In the genomic region with DNA sequence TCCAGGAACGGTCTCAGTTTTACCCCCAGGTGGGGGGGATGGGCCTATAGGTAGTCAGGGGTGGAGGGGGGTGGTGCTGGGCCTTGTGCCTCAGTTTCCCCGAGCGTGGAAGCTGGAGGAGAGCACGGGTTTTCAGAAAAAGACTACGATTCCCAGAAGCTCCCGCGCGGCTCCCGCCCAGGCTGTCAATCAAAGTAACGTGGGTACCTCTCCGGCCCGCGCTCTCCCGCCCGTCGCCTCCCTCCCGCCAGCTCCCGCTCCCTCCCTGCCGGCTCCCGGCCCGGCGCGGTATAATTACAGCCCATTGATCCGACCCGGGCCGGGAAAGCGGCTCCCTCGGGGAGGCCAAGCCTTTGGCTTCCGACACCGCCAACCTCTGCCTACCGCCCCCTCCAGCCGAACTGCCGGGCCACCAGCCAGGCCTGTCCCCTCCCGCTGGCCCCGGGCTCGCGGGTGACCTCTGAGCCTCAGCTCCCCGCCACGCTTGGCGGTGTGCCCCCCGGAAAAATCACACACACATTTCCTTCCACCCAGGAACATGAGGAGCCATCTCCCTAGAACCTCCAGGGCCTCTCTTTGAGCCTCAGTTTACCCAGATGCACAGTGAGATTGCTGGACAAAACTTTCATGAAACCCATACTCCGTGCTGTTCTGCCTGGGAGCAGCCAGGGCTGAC, we compare ENCODE assay signal across 8 cellular contexts. TPM values are rescaled to one million over a fixed set of nuclear protein-coding genes. Genes with fewer than 3 reads are reported as not detected.
DNase-seq lines count a peak whose midpoint lies in the region; ATAC-seq and TF ChIP-seq lines count a peak whose summit lies in the region.

No MANE protein-coding gene starts in this region.

- H3K9me3 ChIP-seq in BE2C (no peaks in the 10 kb centered on the region), IMR-90 (ENCODE audit: control insufficient read depth, insufficient read depth, low read length) (no peaks in the 10 kb centered on the region)

- peak overlapping the region; percentile 32 for H2BK5ac ChIP-seq in IMR-90 (ENCODE audit: low read depth, low read length, poor library complexity, severe bottlenecking)

- no peak for TF ChIP-seq CTCF in BE2C (IDR thresholded peaks at IDR 0.05; ENCODE audit: low read depth, low read length)
- no peak for TF ChIP-seq CTCF in IMR-90 (conservative IDR thresholded peaks at IDR 0.05; ENCODE audit: low read depth, low read length)
- no peak for TF ChIP-seq CTCF in epithelial cell of proximal tubule (conservative IDR thresholded peaks at IDR 0.05; ENCODE audit: low read depth, low read length)

- H2BK15ac ChIP-seq in IMR-90 (ENCODE audit: low read depth, low read length): peak overlapping the region; percentile 65; the same call in 1 of the 3 replicates

- DNase-seq in BE2C: peak; percentile 96
- peak; percentile 85 for DNase-seq in IMR-90
- DNase-seq in OCI-M1 (lab: John Stamatoyannopoulos, UW): peak; percentile 86
- peak; percentile 82 for DNase-seq in activated T-cell treated with anti-CD3 and anti-CD28 coated beads, Interleukin-2, amount 50 U/mL, for 1 hour
- DNase-seq in epithelial cell of proximal tubule (ENCODE audit: low read depth): peak; percentile 26
- peak; percentile 96 for DNase-seq in mucosa of gallbladder (ENCODE audit: low spot score)
- DNase-seq in stimulated activated CD8-positive, alpha-beta memory T cell treated with anti-CD3 and anti-CD28 coated beads, Interleukin-4, amount 100 ng/mL, for 1 hour (ENCODE audit: low read depth in 2 of 2, low spot score in 1 of 2): peak; percentile 62 to 64

- peak overlapping the region; percentile 83 for H3K4ac ChIP-seq in IMR-90 (ENCODE audit: low read depth, low read length)

- peak overlapping the region; percentile 82 for H3K4me2 ChIP-seq in IMR-90 (ENCODE audit: low read depth, low read length)

- no peak for TF ChIP-seq RAD21 in IMR-90 (IDR thresholded peaks at IDR 0.05; ENCODE audit: low read length)

- 0% methylated on average over 17 of the region's 42 CpGs; no CpG with 5 or more reads in 1 of the 2 experiments for WGBS in IMR-90 (ENCODE audit: extremely low coverage in 2 of 2, insufficient read length in 1 of 2), 2 experiments

- H4K91ac ChIP-seq in IMR-90 (ENCODE audit: insufficient read depth, low read depth, low read length): peak overlapping the region; percentile 69

- peak overlapping the region; percentile 79 to 95 for H4K8ac ChIP-seq in IMR-90 (ENCODE audit: low read depth in 2 of 2, low read length in 2 of 2)

- H3K9me1 ChIP-seq in IMR-90 (ENCODE audit: insufficient read depth, low read length): no peaks in the 10 kb centered on the region

- H3K4me1 ChIP-seq in BE2C (peaks cover 9% of the 10 kb centered on the region), IMR-90 (ENCODE audit: control insufficient read depth, insufficient read depth, low read length) (peaks cover 12% of the 10 kb centered on the region)

- TF ChIP-seq POLR2A in IMR-90 (IDR thresholded peaks at IDR 0.05; ENCODE audit: low read depth, low read length): no peak

- POLR2A ChIA-PET in IMR-90 (lab: Charles Lee; ENCODE audit: unreplicated experiment): interaction anchor here (1.0 kb wide), 1 partner anchor 61 kb away, joined by 3 read pairs; no protein-coding TSS in a partner anchor

- H3K56ac ChIP-seq in IMR-90 (ENCODE audit: extremely low read depth, insufficient read depth, low read length): peak overlapping the region; percentile 32

- H3K27me3 ChIP-seq in BE2C: no peaks in the 10 kb centered on the region
- peaks cover 2% of the 10 kb centered on the region; the same call in 1 of the 2 replicates for H3K27me3 ChIP-seq in IMR-90 (ENCODE audit: control insufficient read depth, insufficient read depth, low read length)

- peak overlapping the region; percentile 94 for H2AFZ ChIP-seq in IMR-90 (replicated peaks; ENCODE audit: low read length, poor library complexity)

- no peak overlapping the region; the same call in 1 of the 2 replicates for H3K18ac ChIP-seq in IMR-90 (ENCODE audit: low read depth, low read length)

- H3K27ac ChIP-seq in IMR-90 (ENCODE audit: insufficient read depth, low read length): peak overlapping the region; percentile 47

- H2BK20ac ChIP-seq in IMR-90 (ENCODE audit: low read depth, low read length): peak overlapping the region; percentile 64

- in situ Hi-C loops in IMR-90 (cut with MboI; ENCODE audit: low sequenced_read_pairs): no loop called here

- no peaks in the 10 kb centered on the region for H3K36me3 ChIP-seq in BE2C
- H3K36me3 ChIP-seq in IMR-90 (ENCODE audit: control insufficient read depth, insufficient read depth, low read length): no peaks in the 10 kb centered on the region

- H4K20me1 ChIP-seq in IMR-90 (ENCODE audit: insufficient read depth, low read length): no peaks in the 10 kb centered on the region

- intact Hi-C loops in IMR-90 (cut with micrococcal nuclease): no loop called here

- peak overlapping the region; percentile 67; the same call in 1 of the 2 replicates for H3K23ac ChIP-seq in IMR-90 (ENCODE audit: low read depth, low read length)

- H3K4me3 ChIP-seq in BE2C (ENCODE audit: low read depth, low read length) (peak overlapping the region; percentile 76), IMR-90 (ENCODE audit: insufficient read depth, low read depth, low read length) (peak overlapping the region; percentile 51), epithelial cell of proximal tubule (ENCODE audit: low read depth, low read length) (peak overlapping the region; percentile 57)

- peak overlapping the region; percentile 35 for H2BK120ac ChIP-seq in IMR-90 (ENCODE audit: low read depth, low read length)

- no TSS peak for BruUV-seq in IMR-90 (replicated peaks; lab: Mats Ljungman, UMichigan)

- H2AK9ac ChIP-seq in IMR-90 (replicated peaks; ENCODE audit: low read depth, low read length, poor library complexity): peak overlapping the region; percentile 92

- peak overlapping the region; percentile 77 for H2AK5ac ChIP-seq in IMR-90 (ENCODE audit: low read depth, low read length)

- ATAC-seq in GM19452 (IDR thresholded peaks at IDR 0.05; ENCODE audit: unreplicated experiment): peak; percentile 59
- peak; percentile 79 for ATAC-seq in IMR-90 (ENCODE audit: low read depth)

- H3K14ac ChIP-seq in IMR-90 (replicated peaks; ENCODE audit: low read depth, low read length): peak overlapping the region; percentile 77

- peak overlapping the region; percentile 30; the same call in 1 of the 2 replicates for H3K9ac ChIP-seq in IMR-90 (ENCODE audit: low read depth, low read length)

- H3K79me1 ChIP-seq in IMR-90 (ENCODE audit: low read depth in 1 of 2, low read length in 2 of 2): peaks cover 0 to 3% of the 10 kb centered on the region in 2 experiments; a peak in 1 of 4 replicates

- CTCF ChIA-PET in IMR-90 (lab: Yijun Ruan, JAX): interaction anchor here (0.8 to 1.1 kb wide), 2 partner anchors 31 to 85 kb away, joined by 3 read pairs; no protein-coding TSS in a partner anchor

- H4K5ac ChIP-seq in IMR-90 (ENCODE audit: low read depth, low read length): no peak overlapping the region

- dilution Hi-C loops in IMR-90 (cut with HindIII; ENCODE audit: low sequenced_read_pairs, unreplicated experiment): no loop called here

TF ChIP-seq in IMR-90, 13 proteins besides CTCF, POLR2A, EP300 and RAD21 (continues in another document):
- TF ChIP-seq RCOR1 (IDR thresholded peaks at IDR 0.05; ENCODE audit: insufficient replicate concordance, low read length) (no peak), NFE2L2 (IDR thresholded peaks at IDR 0.05; ENCODE audit: low read depth, low read length) (no peak), CHD1 (IDR thresholded peaks at IDR 0.05; ENCODE audit: low read depth, low read length) (no peak), CEBPB (IDR thresholded peaks at IDR 0.05; ENCODE audit: low read depth, low read length) (no peak), MAZ (IDR thresholded peaks at IDR 0.05; ENCODE audit: borderline replicate concordance, low read depth, low read length) (peak; percentile 93; the same call in 1 of the 2 replicates)
- TF ChIP-seq, protein P1, sequence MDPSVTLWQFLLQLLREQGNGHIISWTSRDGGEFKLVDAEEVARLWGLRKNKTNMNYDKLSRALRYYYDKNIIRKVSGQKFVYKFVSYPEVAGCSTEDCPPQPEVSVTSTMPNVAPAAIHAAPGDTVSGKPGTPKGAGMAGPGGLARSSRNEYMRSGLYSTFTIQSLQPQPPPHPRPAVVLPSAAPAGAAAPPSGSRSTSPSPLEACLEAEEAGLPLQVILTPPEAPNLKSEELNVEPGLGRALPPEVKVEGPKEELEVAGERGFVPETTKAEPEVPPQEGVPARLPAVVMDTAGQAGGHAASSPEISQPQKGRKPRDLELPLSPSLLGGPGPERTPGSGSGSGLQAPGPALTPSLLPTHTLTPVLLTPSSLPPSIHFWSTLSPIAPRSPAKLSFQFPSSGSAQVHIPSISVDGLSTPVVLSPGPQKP (IDR thresholded peaks at IDR 0.05; ENCODE audit: borderline replicate concordance, low read depth, low read length): no peak

RNA-seq across cellular contexts. Expression of a gene that starts 7.2 kb away (rescaled TPM):
- 114 TPM for polyA plus RNA-seq in BE2C (2012; ENCODE audit: insufficient read depth, insufficient read length, low read depth)
- under 0.01 and 0.28 TPM in 2 replicates for total RNA-seq in IMR-90 (2012; rRNA removed)
- polyA plus RNA-seq in IMR-90 (2012; rRNA removed): 0.41 and 0.72 TPM in 2 replicates
- polyA plus RNA-seq in IMR-90 (2012; cell fraction: cytosol; rRNA removed): 0.42 and 0.45 TPM in 2 replicates
- polyA plus RNA-seq in IMR-90 (2012; cell fraction: nucleus; rRNA removed; ENCODE audit: low replicate concordance): 3.8 and 3.9 TPM in 2 replicates
- 1.6 and 2.9 TPM in 2 replicates for total RNA-seq in epithelial cell of proximal tubule
- total RNA-seq in mucosa of gallbladder: 64.6 TPM

RNA-seq across cellular contexts. Expression of a gene that starts 26.0 kb away (rescaled TPM):
- polyA plus RNA-seq in BE2C (2012; ENCODE audit: insufficient read depth, insufficient read length, low read depth): 1,091 TPM
- total RNA-seq in IMR-90 (2012; rRNA removed) (119 and 121 TPM in 2 replicates), epithelial cell of proximal tubule (238 and 310 TPM in 2 replicates), mucosa of gallbladder (629 TPM)
- polyA plus RNA-seq in IMR-90 (2012; rRNA removed): 407 and 444 TPM in 2 replicates
- polyA plus RNA-seq in IMR-90 (2012; cell fraction: cytosol; rRNA removed): 218 and 593 TPM in 2 replicates
- polyA plus RNA-seq in IMR-90 (2012; cell fraction: nucleus; rRNA removed; ENCODE audit: low replicate concordance): 457 and 800 TPM in 2 replicates

RNA-seq across cellular contexts. Expression of a gene that starts 57.9 kb away (rescaled TPM):
- polyA plus RNA-seq in BE2C (2012; ENCODE audit: insufficient read depth, insufficient read length, low read depth): 180 TPM
- total RNA-seq in IMR-90 (2012; rRNA removed) (25.5 and 34.4 TPM in 2 replicates), epithelial cell of proximal tubule (40.5 and 75.6 TPM in 2 replicates), mucosa of gallbladder (93.2 TPM)
- polyA plus RNA-seq in IMR-90 (2012; rRNA removed): 33.3 and 44.5 TPM in 2 replicates
- polyA plus RNA-seq in IMR-90 (2012; cell fraction: cytosol; rRNA removed): 29.2 and 50.1 TPM in 2 replicates
- polyA plus RNA-seq in IMR-90 (2012; cell fraction: nucleus; rRNA removed; ENCODE audit: low replicate concordance): 24.5 and 49.2 TPM in 2 replicates

RNA-seq across cellular contexts. Expression of a gene that starts 58.9 kb away (rescaled TPM):
- 5.9 TPM for polyA plus RNA-seq in BE2C (2012; ENCODE audit: insufficient read depth, insufficient read length, low read depth)
- total RNA-seq in IMR-90 (2012; rRNA removed) (under 0.01 and 0.28 TPM in 2 replicates), epithelial cell of proximal tubule (0.58 and 1.0 TPM in 2 replicates), mucosa of gallbladder (0.63 TPM)
- polyA plus RNA-seq in IMR-90 (2012; rRNA removed): 0.17 TPM in 1 of 2 replicates, not detected in the other
- polyA plus RNA-seq in IMR-90 (2012; cell fraction: cytosol; rRNA removed): 0.14 TPM in 1 of 2 replicates, not detected in the other
- 0.50 and 0.67 TPM in 2 replicates for polyA plus RNA-seq in IMR-90 (2012; cell fraction: nucleus; rRNA removed; ENCODE audit: low replicate concordance)

Comparison
In these comparisons a context has a peak if more than half of its experiments do, and no peak if none do; other contexts are left out.
1. Peak in every context shown above with its lines: DNase-seq, ATAC-seq, H3K4me3 ChIP-seq and H3K27ac ChIP-seq.
2. DNase-seq: peak in every context shown above with its lines; median percentile 96 in BE2C; 96 in mucosa of gallbladder; 86 in OCI-M1; 85 in IMR-90; 82 in activated T-cell treated with anti-CD3 and anti-CD28 coated beads, Interleukin-2, amount 50 U/mL, for 1 hour; 63 in stimulated activated CD8-positive, alpha-beta memory T cell treated with anti-CD3 and anti-CD28 coated beads, Interleukin-4, amount 100 ng/mL, for 1 hour; 26 in epithelial cell of proximal tubule.
3. RNA of a gene that starts 7.2 kb away (total RNA-seq): 64.6 TPM in mucosa of gallbladder (single experiment); 1.6 to 2.9 TPM in epithelial cell of proximal tubule and under 0.01 to 0.28 TPM in IMR-90; every median in the first group is over 10 times any median in the second.